Comparison of ENCODE assay signal across 12 cellular contexts in genomic region chr6:78614961-78615360, GRCh38.
DNase-seq lines count a peak whose midpoint lies in the region; ATAC-seq, FAIRE-seq and TF ChIP-seq lines count a peak whose summit lies in the region.
"Had no signal": no experiment of that assay in that cellular context is flagged by ENCODE, and none has a peak within 500 bp of the region (broad histone marks: within the 10 kb centered on the region; RNA-seq: fewer than 3 reads in every experiment).

No MANE protein-coding gene starts in this region.

- no peak overlapping the region for H3K27ac ChIP-seq in GM12878 (ENCODE audit: control insufficient read depth, insufficient read depth)

- H3K9me3 Mint-ChIP-seq in naive thymus-derived CD8-positive, alpha-beta T cell, result peaks cover 0 to 2% (median 0%) of the 10 kb centered on the region in 9 donors
- H3K9me3 Mint-ChIP-seq: neural crest cell had no signal

- WGBS in GM12878 (ENCODE audit: insufficient coverage, insufficient replicate concordance, low lambda C conversion rate, missing lambda C conversion rate), result 0% methylated on average over 1 of the region's 1 CpG

- no peak for TF ChIP-seq EP300 in GM12878 (IDR thresholded peaks at IDR 0.05; ENCODE audit: borderline replicate concordance in 1 of 2, control insufficient read depth in 1 of 2, low read depth in 2 of 2, low read length in 2 of 2)

- no peak for TF ChIP-seq POLR2A in GM12878 (IDR thresholded peaks at IDR 0.05; ENCODE audit: low read depth, low read length)

- CTCF ChIA-PET in GM12878 (lab: Yijun Ruan, JAX), result interaction anchor here (0.7 to 3.1 kb wide), 3 partner anchors 9 to 16 kb away, joined by 3 to 8 read pairs (median 4); no protein-coding TSS in a partner anchor

- H3K79me2 ChIP-seq in GM12878 (ENCODE audit: control insufficient read depth, insufficient read depth, low read length), result no peaks in the 10 kb centered on the region

- SMC1A ChIA-PET in GM12878 (lab: Charles Lee; ENCODE audit: uncharacterized antibody, unreplicated experiment), result interaction anchor here (0.8 kb wide), 1 partner anchor 11 kb away, joined by 3 read pairs; no protein-coding TSS in a partner anchor

- no TSS peak for BruUV-seq in GM12878 (replicated peaks; lab: Mats Ljungman, UMichigan)

- H3K4me1 Mint-ChIP-seq in naive thymus-derived CD8-positive, alpha-beta T cell, result no peaks in the 10 kb centered on the region
- H3K4me1 Mint-ChIP-seq: neural crest cell had no signal

- no peaks in the 10 kb centered on the region for H3K27me3 ChIP-seq in GM12878 (replicated peaks in 1 of 2; ENCODE audit: control insufficient read depth in 2 of 2, insufficient read depth in 2 of 2, low read length in 1 of 2)

- H3K36me3 Mint-ChIP-seq in naive thymus-derived CD8-positive, alpha-beta T cell, result no peaks in the 10 kb centered on the region

- H4K20me1 ChIP-seq in GM12878 (ENCODE audit: control insufficient read depth, insufficient read depth), result no peaks in the 10 kb centered on the region

- peak overlapping the region; percentile 27; the same call in 1 of the 2 replicates for H3K4me2 ChIP-seq in GM12878 (ENCODE audit: control insufficient read depth, insufficient read depth)

- H3K4me1 ChIP-seq in GM12878 (ENCODE audit: control insufficient read depth, insufficient read depth, low read length), result no peaks in the 10 kb centered on the region

- ATAC-seq in GM18868 (IDR thresholded peaks at IDR 0.05; ENCODE audit: unreplicated experiment) (peak; percentile 36), GM21576 (IDR thresholded peaks at IDR 0.05; ENCODE audit: unreplicated experiment) (peak; percentile 28), HG03095 (IDR thresholded peaks at IDR 0.05; ENCODE audit: unreplicated experiment) (peak; percentile 41), GM12878 (peak; percentile 43)
- ATAC-seq in naive thymus-derived CD8-positive, alpha-beta T cell, result no peak

- H3K27me3 Mint-ChIP-seq in naive thymus-derived CD8-positive, alpha-beta T cell, result peaks cover 2 to 12% (median 3%) of the 10 kb centered on the region in 5 donors

- intact Hi-C loops in GM12878 (cut with micrococcal nuclease; ENCODE audit: unreplicated experiment), result no loop called here

- H3K36me3 ChIP-seq in GM12878 (ENCODE audit: control insufficient read depth in 2 of 2, insufficient read depth in 2 of 2, low read length in 1 of 2), result no peaks in the 10 kb centered on the region

- H3K4me3 Mint-ChIP-seq in naive thymus-derived CD8-positive, alpha-beta T cell, result no peak overlapping the region
- H3K4me3 Mint-ChIP-seq: neural crest cell had no signal

- H2AFZ ChIP-seq in GM12878 (ENCODE audit: control insufficient read depth, low read depth, low read length), result no peak overlapping the region

- no peak overlapping the region for H3K9ac ChIP-seq in GM12878 (ENCODE audit: control insufficient read depth, insufficient read depth, low read length)

- H3K4me3 ChIP-seq in GM12878, result no peak overlapping the region

- POLR2A ChIA-PET in GM12878 (lab: Charles Lee), result interaction anchor here (0.6 kb wide), 1 partner anchor 15 kb away, joined by 5 read pairs; no protein-coding TSS in a partner anchor
- POLR2A ChIA-PET in naive thymus-derived CD8-positive, alpha-beta T cell (lab: Charles Lee), result no interaction called here

- H3K27ac Mint-ChIP-seq in naive thymus-derived CD8-positive, alpha-beta T cell, result no peak overlapping the region

- RAD21 ChIA-PET in GM12878 (lab: Charles Lee; ENCODE audit: unreplicated experiment), result interaction anchor here (1.1 kb wide), 1 partner anchor 9 kb away, joined by 6 read pairs; no protein-coding TSS in a partner anchor

- H3K9me3 ChIP-seq in GM12878 (replicated peaks; ENCODE audit: control insufficient read depth, insufficient read depth, low read length), result no peaks in the 10 kb centered on the region

- no peak for TF ChIP-seq CTCF in GM12878 (IDR thresholded peaks at IDR 0.05 in 2 of 3, conservative IDR thresholded peaks at IDR 0.05 in 1 of 3; ENCODE audit: control insufficient read depth in 2 of 3, extremely low read depth in 1 of 3, insufficient read depth in 1 of 3, low read depth in 3 of 3, low read length in 3 of 3)

- in situ Hi-C loops in GM12878 (cut with MboI), result loop anchor here (10.0 kb wide), 1 partner anchor 1150 kb away; the partner anchor contains the start of gene HTR1B

- no peak for FAIRE-seq in GM12878 (lab: Jason Lieb, UNC)

- DNase-seq in GM12878 (ENCODE audit: low read depth, low spot score) (peak; percentile 4), T-helper 2 cell (no peak), LoVo (ENCODE audit: low spot score) (no peak)
- no peak for DNase-seq in stimulated activated CD4-positive, alpha-beta T cell treated with anti-CD3 and anti-CD28 coated beads, Interleukin-2, amount 100 ng/mL, for 48 hours
- DNase-seq in naive thymus-derived CD8-positive, alpha-beta T cell, result no peak
- DNase-seq: activated CD4-positive, alpha-beta T cell treated with anti-CD3 and anti-CD28 coated beads for 1 hour; activated T-cell treated with anti-CD3 and anti-CD28 coated beads, Interleukin-2, amount 50 U/mL, for 1 hour; NCI-H345 had no signal

- no peak for TF ChIP-seq RAD21 in GM12878 (IDR thresholded peaks at IDR 0.05; ENCODE audit: insufficient read depth, low read depth, low read length)

TF ChIP-seq in GM12878, 131 proteins besides CTCF, POLR2A, EP300 and RAD21:
- TF ChIP-seq, protein P1, sequence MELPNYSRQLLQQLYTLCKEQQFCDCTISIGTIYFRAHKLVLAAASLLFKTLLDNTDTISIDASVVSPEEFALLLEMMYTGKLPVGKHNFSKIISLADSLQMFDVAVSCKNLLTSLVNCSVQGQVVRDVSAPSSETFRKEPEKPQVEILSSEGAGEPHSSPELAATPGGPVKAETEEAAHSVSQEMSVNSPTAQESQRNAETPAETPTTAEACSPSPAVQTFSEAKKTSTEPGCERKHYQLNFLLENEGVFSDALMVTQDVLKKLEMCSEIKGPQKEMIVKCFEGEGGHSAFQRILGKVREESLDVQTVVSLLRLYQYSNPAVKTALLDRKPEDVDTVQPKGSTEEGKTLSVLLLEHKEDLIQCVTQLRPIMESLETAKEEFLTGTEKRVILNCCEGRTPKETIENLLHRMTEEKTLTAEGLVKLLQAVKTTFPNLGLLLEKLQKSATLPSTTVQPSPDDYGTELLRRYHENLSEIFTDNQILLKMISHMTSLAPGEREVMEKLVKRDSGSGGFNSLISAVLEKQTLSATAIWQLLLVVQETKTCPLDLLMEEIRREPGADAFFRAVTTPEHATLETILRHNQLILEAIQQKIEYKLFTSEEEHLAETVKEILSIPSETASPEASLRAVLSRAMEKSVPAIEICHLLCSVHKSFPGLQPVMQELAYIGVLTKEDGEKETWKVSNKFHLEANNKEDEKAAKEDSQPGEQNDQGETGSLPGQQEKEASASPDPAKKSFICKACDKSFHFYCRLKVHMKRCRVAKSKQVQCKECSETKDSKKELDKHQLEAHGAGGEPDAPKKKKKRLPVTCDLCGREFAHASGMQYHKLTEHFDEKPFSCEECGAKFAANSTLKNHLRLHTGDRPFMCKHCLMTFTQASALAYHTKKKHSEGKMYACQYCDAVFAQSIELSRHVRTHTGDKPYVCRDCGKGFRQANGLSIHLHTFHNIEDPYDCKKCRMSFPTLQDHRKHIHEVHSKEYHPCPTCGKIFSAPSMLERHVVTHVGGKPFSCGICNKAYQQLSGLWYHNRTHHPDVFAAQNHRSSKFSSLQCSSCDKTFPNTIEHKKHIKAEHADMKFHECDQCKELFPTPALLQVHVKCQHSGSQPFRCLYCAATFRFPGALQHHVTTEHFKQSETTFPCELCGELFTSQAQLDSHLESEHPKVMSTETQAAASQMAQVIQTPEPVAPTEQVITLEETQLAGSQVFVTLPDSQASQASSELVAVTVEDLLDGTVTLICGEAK (IDR thresholded peaks at IDR 0.05; ENCODE audit: borderline replicate concordance), result peak; percentile 45; the same call in 1 of the 2 replicates
- TF ChIP-seq ASH2L (IDR thresholded peaks at IDR 0.05; ENCODE audit: borderline replicate concordance, low read depth), result no peak
- TF ChIP-seq, protein P2, sequence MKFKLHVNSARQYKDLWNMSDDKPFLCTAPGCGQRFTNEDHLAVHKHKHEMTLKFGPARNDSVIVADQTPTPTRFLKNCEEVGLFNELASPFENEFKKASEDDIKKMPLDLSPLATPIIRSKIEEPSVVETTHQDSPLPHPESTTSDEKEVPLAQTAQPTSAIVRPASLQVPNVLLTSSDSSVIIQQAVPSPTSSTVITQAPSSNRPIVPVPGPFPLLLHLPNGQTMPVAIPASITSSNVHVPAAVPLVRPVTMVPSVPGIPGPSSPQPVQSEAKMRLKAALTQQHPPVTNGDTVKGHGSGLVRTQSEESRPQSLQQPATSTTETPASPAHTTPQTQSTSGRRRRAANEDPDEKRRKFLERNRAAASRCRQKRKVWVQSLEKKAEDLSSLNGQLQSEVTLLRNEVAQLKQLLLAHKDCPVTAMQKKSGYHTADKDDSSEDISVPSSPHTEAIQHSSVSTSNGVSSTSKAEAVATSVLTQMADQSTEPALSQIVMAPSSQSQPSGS (IDR thresholded peaks at IDR 0.05; ENCODE audit: low read length), result no peak
- TF ChIP-seq USF1 (IDR thresholded peaks at IDR 0.05; ENCODE audit: borderline replicate concordance, extremely low read length, insufficient read depth, low read depth, low read length), result no peak

Comparison
In these comparisons a context has a peak if more than half of its experiments do, and no peak if none do; other contexts are left out.
1. ATAC-seq: peak in GM18868 (single experiment), GM21576 (single experiment), HG03095 (single experiment) and GM12878 (single experiment); none in naive thymus-derived CD8-positive, alpha-beta T cell (0 of 2).